ENCODE assay signal across 9 cellular contexts in genomic region chr5:151196556-151197290, GRCh38. TPM values are rescaled to one million over a fixed set of nuclear protein-coding genes. Genes with fewer than 3 reads are reported as not detected.
DNase-seq lines count a peak whose midpoint lies in the region; ATAC-seq, FAIRE-seq and TF ChIP-seq lines count a peak whose summit lies in the region.
"Had no signal": no experiment of that assay in that cellular context is flagged by ENCODE, and none has a peak within 500 bp of the region (broad histone marks: within the 10 kb centered on the region; RNA-seq: fewer than 3 reads in every experiment).

No MANE protein-coding gene starts in this region.

- H3K36me3 Mint-ChIP-seq in osteocyte (ENCODE audit: unreplicated experiment) (no peaks in the 10 kb centered on the region), progenitor cell of endocrine pancreas (ENCODE audit: insufficient read depth) (no peaks in the 10 kb centered on the region)

- H3K27ac Mint-ChIP-seq in osteocyte (ENCODE audit: unreplicated experiment) (no peak overlapping the region), progenitor cell of endocrine pancreas (no peak overlapping the region)

- no peak for TF ChIP-seq POLR2A in Peyer's patch (IDR thresholded peaks at IDR 0.05)

- H3K4me1 Mint-ChIP-seq in osteocyte (ENCODE audit: unreplicated experiment) (no peaks in the 10 kb centered on the region), progenitor cell of endocrine pancreas (ENCODE audit: low read depth) (no peaks in the 10 kb centered on the region)

- FAIRE-seq in RCC 7860 (lab: Jason Lieb, UNC) = no peak

- no peaks in the 10 kb centered on the region for H3K27me3 ChIP-seq in Peyer's patch
- H3K27me3 ChIP-seq: ascending aorta had no signal

- H3K27me3 Mint-ChIP-seq in osteocyte (ENCODE audit: unreplicated experiment) = peaks cover 26% of the 10 kb centered on the region
- no peaks in the 10 kb centered on the region for H3K27me3 Mint-ChIP-seq in progenitor cell of endocrine pancreas

- H3K9me3 Mint-ChIP-seq in osteocyte (ENCODE audit: unreplicated experiment) (no peaks in the 10 kb centered on the region), progenitor cell of endocrine pancreas (ENCODE audit: low read depth) (peaks cover 6% of the 10 kb centered on the region)

- peaks cover 0 to 29% (median 0%) of the 10 kb centered on the region in 3 donors for H3K36me3 ChIP-seq in Peyer's patch

- H3K4me3 ChIP-seq in Peyer's patch = no peak overlapping the region
- H3K4me3 ChIP-seq: ascending aorta had no signal

- H3K9me3 ChIP-seq in Peyer's patch = no peaks in the 10 kb centered on the region
- H3K9me3 ChIP-seq: ascending aorta had no signal

- peak overlapping the region in 1 of 4 donors; percentile 62 for H3K27ac ChIP-seq in Peyer's patch
- H3K27ac ChIP-seq: ascending aorta had no signal

- H3K4me3 Mint-ChIP-seq in osteocyte (ENCODE audit: unreplicated experiment) (no peak overlapping the region), progenitor cell of endocrine pancreas (ENCODE audit: low read depth) (no peak overlapping the region)

- peak; percentile 95 for ATAC-seq in GM18909 (IDR thresholded peaks at IDR 0.05; ENCODE audit: poor library complexity, unreplicated experiment)
- peak; percentile 91 for ATAC-seq in HG02642 (IDR thresholded peaks at IDR 0.05; ENCODE audit: poor library complexity, unreplicated experiment)

- no peaks in the 10 kb centered on the region for H3K4me1 ChIP-seq in Peyer's patch
- H3K4me1 ChIP-seq: ascending aorta had no signal

- DNase-seq in Peyer's patch (peak in 2 of 3 donors; percentile 67 to 69), osteocyte (ENCODE audit: extremely low spot score, unreplicated experiment) (peak; percentile 46), Kasumi-1 (lab: John Stamatoyannopoulos, UW) (no peak), progenitor cell of endocrine pancreas (ENCODE audit: low spot score, unreplicated experiment) (no peak), medulla oblongata (ENCODE audit: extremely low spot score) (no peak), RCC 7860 (ENCODE audit: low spot score) (no peak)

- TF ChIP-seq CTCF in Peyer's patch (IDR thresholded peaks at IDR 0.05) = no peak
- no peak for TF ChIP-seq CTCF in osteocyte (IDR thresholded peaks at IDR 0.05)
- TF ChIP-seq CTCF in progenitor cell of endocrine pancreas (IDR thresholded peaks at IDR 0.05; ENCODE audit: unreplicated experiment) = no peak

RNA-seq across cellular contexts. Expression of gene CCDC69, which starts 27.2 kb away (rescaled TPM):
- total RNA-seq in Peyer's patch (10 to 100 TPM; 15.8 to 86.6 (median 33.3) TPM), osteocyte (0.78 and 1.7 TPM in 2 replicates), progenitor cell of endocrine pancreas (3.6 and 4.6 TPM in 2 replicates)

RNA-seq across cellular contexts. Expression of gene ANXA6, which starts 39.1 kb away (rescaled TPM):
- total RNA-seq in Peyer's patch (100 to 1,000 TPM in 1 of 4 donors, 10 to 100 TPM in 3; 11.2 to 228 (median 30.1) TPM), osteocyte (245 and 254 TPM in 2 replicates), progenitor cell of endocrine pancreas (27.7 and 28.5 TPM in 2 replicates)

RNA-seq across cellular contexts. Expression of gene GM2A, which starts 56.3 kb away (rescaled TPM):
- total RNA-seq in Peyer's patch = 10 to 100 TPM; 15.1 to 27.2 (median 16.8) TPM
- total RNA-seq in osteocyte = 28.2 and 30.2 TPM in 2 replicates
- 26.2 and 27.1 TPM in 2 replicates for total RNA-seq in progenitor cell of endocrine pancreas

Comparison
In these comparisons a context has a peak if more than half of its experiments do, and no peak if none do; other contexts are left out.
1. DNase-seq: peak in Peyer's patch (2 of 3) and osteocyte (single experiment); none in Kasumi-1 (0 of 2), progenitor cell of endocrine pancreas (single experiment), medulla oblongata (single experiment) and RCC 7860 (single experiment).